9 cellular contexts compared by ENCODE assay signal in genomic region chr4:113758361-113758760, GRCh38. TPM values are rescaled to one million over a fixed set of nuclear protein-coding genes. Genes with fewer than 3 reads are reported as not detected.
DNase-seq lines count a peak whose midpoint lies in the region; ATAC-seq and TF ChIP-seq lines count a peak whose summit lies in the region.
"Had no signal": no experiment of that assay in that cellular context is flagged by ENCODE, and none has a peak within 500 bp of the region (broad histone marks: within the 10 kb centered on the region; RNA-seq: fewer than 3 reads in every experiment).

No MANE protein-coding gene starts in this region.

- H3K4me1 ChIP-seq in left ventricle myocardium inferior, result peaks cover 91% of the 10 kb centered on the region

- no peaks in the 10 kb centered on the region for H3K27me3 ChIP-seq in left ventricle myocardium inferior (ENCODE audit: low read depth)

- in situ Hi-C loops in GM13977 (cut with MboI; ENCODE audit: low pct_unique_long_range_greater_than_20kb, low sequenced_read_pairs, unreplicated experiment), result loop anchor here (25.0 kb wide), 1 partner anchor 371 kb away; no protein-coding TSS in a partner anchor

- peak overlapping the region; percentile 74 for H3K4me3 Mint-ChIP-seq in type B pancreatic cell

- no peak for ATAC-seq in HG02840 (IDR thresholded peaks at IDR 0.05; ENCODE audit: low FRiP score, unreplicated experiment)

- H3K4me3 ChIP-seq in left ventricle myocardium inferior, result peak overlapping the region; percentile 92
- H3K4me3 ChIP-seq in WI38 (ENCODE audit: low read depth, low read length), result peak overlapping the region; percentile 87

- intact Hi-C loops in left ventricle myocardium inferior (cut with micrococcal nuclease) (no loop called here), cardiac septum (cut with DNase I) (no loop called here)

- no peaks in the 10 kb centered on the region for H3K9me3 Mint-ChIP-seq in type B pancreatic cell

- DNase-seq in left ventricle myocardium inferior, result no peak
- DNase-seq in cardiac septum (ENCODE audit: low spot score), result no peak
- peak; percentile 44 for DNase-seq in hepatic stellate cell (ENCODE audit: low spot score)
- DNase-seq in type B pancreatic cell (ENCODE audit: extremely low spot score, unreplicated experiment), result no peak
- no peak for DNase-seq in Kasumi-1 (lab: John Stamatoyannopoulos, UW)
- DNase-seq in GM13977 (ENCODE audit: low spot score), result no peak
- DNase-seq: DMS79 treated with DMSO at 0.1 percent for 48 hours had no signal

- peaks cover 10% of the 10 kb centered on the region for H3K36me3 ChIP-seq in left ventricle myocardium inferior

- H3K9me3 ChIP-seq in left ventricle myocardium inferior (replicated peaks), result no peaks in the 10 kb centered on the region

- peak overlapping the region; percentile 99 for H3K27ac ChIP-seq in left ventricle myocardium inferior (replicated peaks)

- H3K27me3 Mint-ChIP-seq in type B pancreatic cell, result peaks cover 4% of the 10 kb centered on the region

- peaks cover 16% of the 10 kb centered on the region for H3K36me3 Mint-ChIP-seq in type B pancreatic cell

- H3K27ac Mint-ChIP-seq in type B pancreatic cell, result no peak overlapping the region

- TF ChIP-seq CTCF in left ventricle myocardium inferior (IDR thresholded peaks at IDR 0.05; ENCODE audit: borderline replicate concordance) (no peak), WI38 (IDR thresholded peaks at IDR 0.05; ENCODE audit: low read depth, low read length) (no peak), type B pancreatic cell (conservative IDR thresholded peaks at IDR 0.05) (no peak), GM13977 (IDR thresholded peaks at IDR 0.05; ENCODE audit: extremely low read depth, insufficient read depth, missing control alignments) (no peak)

- peaks cover 17% of the 10 kb centered on the region for H3K4me1 Mint-ChIP-seq in type B pancreatic cell (ENCODE audit: unreplicated experiment)

RNA-seq across cellular contexts. Expression of gene CAMK2D, which starts 3.2 kb away (rescaled TPM):
- total RNA-seq in left ventricle myocardium inferior, result 223 TPM
- 217 TPM for total RNA-seq in cardiac septum
- 57.6 and 62.0 TPM in 2 replicates for total RNA-seq in type B pancreatic cell (ENCODE audit: low replicate concordance)
